1 cellular context compared by ENCODE assay signal in the genomic region with DNA sequence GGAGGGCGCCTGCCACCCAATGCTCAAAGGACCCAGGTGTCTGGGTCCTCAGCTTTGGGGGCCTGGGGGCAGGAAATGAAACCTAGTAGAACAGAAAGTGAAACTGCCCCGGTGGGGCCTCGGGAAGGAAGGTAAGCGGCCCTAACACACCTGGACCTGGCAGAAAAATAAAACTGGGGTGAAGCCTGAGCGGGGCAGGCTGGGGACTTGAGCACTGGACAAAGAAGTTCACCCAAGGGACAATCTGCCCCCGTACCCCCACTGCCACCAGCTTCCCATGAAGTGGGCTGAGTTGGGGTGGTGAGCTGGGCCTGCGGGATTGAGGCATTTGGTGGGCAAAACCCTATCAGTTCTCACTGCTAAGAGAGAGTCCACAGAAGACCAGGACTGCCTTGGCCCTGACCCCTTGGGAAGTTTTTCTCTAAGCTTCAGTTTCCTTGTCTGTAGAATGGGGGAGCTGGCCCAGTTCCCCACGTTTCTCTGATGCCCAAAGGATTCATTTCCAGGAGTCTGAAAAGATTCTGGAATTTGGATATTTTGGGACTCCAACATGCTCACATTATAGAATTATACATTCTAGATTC.
TF ChIP-seq lines count a peak whose summit lies in the region.

No MANE protein-coding gene starts in this region.

TF ChIP-seq in HCT116, 20 proteins besides CTCF, POLR2A, EP300 and RAD21:
- no peak for TF ChIP-seq SIN3A (IDR thresholded peaks at IDR 0.05; ENCODE audit: low read depth)
- TF ChIP-seq, protein P1, sequence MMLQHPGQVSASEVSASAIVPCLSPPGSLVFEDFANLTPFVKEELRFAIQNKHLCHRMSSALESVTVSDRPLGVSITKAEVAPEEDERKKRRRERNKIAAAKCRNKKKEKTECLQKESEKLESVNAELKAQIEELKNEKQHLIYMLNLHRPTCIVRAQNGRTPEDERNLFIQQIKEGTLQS (IDR thresholded peaks at IDR 0.05): no peak
- no peak for TF ChIP-seq YY1 (IDR thresholded peaks at IDR 0.05; ENCODE audit: extremely low read depth, insufficient replicate concordance, low read depth, low read length)
- TF ChIP-seq EGR1 (IDR thresholded peaks at IDR 0.05; ENCODE audit: low read depth): no peak
- TF ChIP-seq SP1 (IDR thresholded peaks at IDR 0.05; ENCODE audit: low read depth): no peak
- TF ChIP-seq ZFX (IDR thresholded peaks at IDR 0.05): no peak
- TF ChIP-seq ELF1 (IDR thresholded peaks at IDR 0.05; ENCODE audit: borderline replicate concordance, low read depth): no peak
- no peak for TF ChIP-seq FOSL1 (IDR thresholded peaks at IDR 0.05; ENCODE audit: low read depth)
- no peak for TF ChIP-seq ZNF274 (IDR thresholded peaks at IDR 0.05; ENCODE audit: low read depth, low read length)
- TF ChIP-seq JUND (IDR thresholded peaks at IDR 0.05): no peak
- no peak for TF ChIP-seq CBX3 (IDR thresholded peaks at IDR 0.05; ENCODE audit: low read depth)
- no peak for TF ChIP-seq EZH2phosphoT487 (IDR thresholded peaks at IDR 0.05; ENCODE audit: borderline replicate concordance)
- no peak for TF ChIP-seq MAX (IDR thresholded peaks at IDR 0.05)
- no peak for TF ChIP-seq CEBPB (IDR thresholded peaks at IDR 0.05; ENCODE audit: low read depth)
- TF ChIP-seq SRF (IDR thresholded peaks at IDR 0.05; ENCODE audit: low read depth): no peak
- no peak for TF ChIP-seq EZH2 (IDR thresholded peaks at IDR 0.05)
- no peak; the same call in 1 of the 2 replicates for TF ChIP-seq POLR2AphosphoS5 (IDR thresholded peaks at IDR 0.05; ENCODE audit: low read depth, low read length)
